1 cellular context compared by ENCODE assay signal in genomic region chr12:75101805-75102204, GRCh38.
TF ChIP-seq lines count a peak whose summit lies in the region.

No MANE protein-coding gene starts in this region.

TF ChIP-seq in neural cell, 6 proteins besides CTCF, POLR2A, EP300 and RAD21 (continued from another document):
- TF ChIP-seq REST (IDR thresholded peaks at IDR 0.05; ENCODE audit: borderline replicate concordance), result peak; percentile 49
- TF ChIP-seq SMC3 (conservative IDR thresholded peaks at IDR 0.05; ENCODE audit: poor library complexity), result peak; percentile 34
- TF ChIP-seq POLR2AphosphoS5 (IDR thresholded peaks at IDR 0.05), result peak; percentile 97
